In the genomic region with DNA sequence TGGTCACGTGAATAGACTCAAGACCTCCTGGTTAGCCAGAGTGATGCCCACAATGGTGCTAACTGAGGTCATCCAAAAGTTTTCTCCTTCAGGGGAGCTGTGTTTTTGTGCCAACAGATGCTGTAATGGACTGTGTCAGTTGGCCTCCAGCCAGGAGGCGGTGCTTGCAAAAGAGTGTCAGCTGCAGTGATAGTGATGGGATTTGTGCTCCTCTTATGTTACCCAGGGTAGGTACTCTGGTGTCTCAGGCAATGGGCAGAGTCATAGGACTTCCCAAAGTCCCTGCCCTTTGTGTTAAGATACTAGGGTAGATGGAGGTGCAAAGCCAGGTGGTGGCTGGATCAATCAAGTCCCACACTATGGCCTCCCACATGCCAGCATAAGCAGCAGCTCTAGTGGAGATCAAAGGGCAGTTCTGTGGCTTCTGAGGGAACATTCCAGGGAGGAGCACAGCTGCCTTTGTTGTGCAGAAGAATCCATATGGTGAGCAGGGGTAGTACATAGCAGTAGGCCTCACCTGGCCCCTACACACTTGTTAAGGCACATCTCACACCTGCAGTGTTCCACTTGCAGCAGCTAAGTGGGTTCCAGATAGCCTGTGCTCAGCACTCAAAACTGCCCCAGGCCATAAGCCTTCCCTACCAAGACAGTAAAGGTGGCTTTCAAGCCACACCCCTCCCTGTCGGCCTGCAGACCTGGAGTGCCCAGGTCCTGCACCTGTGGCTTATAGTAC, we compare ENCODE assay signal across 1 cellular context.
A peak's percentile ranks its signal among the peaks of the same experiment; 100 is the strongest.
TF ChIP-seq lines count a peak whose summit lies in the region.

No MANE protein-coding gene starts in this region.

TF ChIP-seq in HepG2, 621 proteins besides CTCF, POLR2A, EP300 and RAD21 (continued from another document and continues in another):
- peak; percentile 76; the same call in 1 of the 2 replicates for TF ChIP-seq YEATS4 (CRISPR knock-in tag; IDR thresholded peaks at IDR 0.05; ENCODE audit: borderline replicate concordance)
- peak; percentile 92 for TF ChIP-seq SP5 (CRISPR knock-in tag; IDR thresholded peaks at IDR 0.05; ENCODE audit: borderline replicate concordance, low read depth)
- no peak for TF ChIP-seq MEIS1 (CRISPR knock-in tag; IDR thresholded peaks at IDR 0.05; ENCODE audit: borderline replicate concordance)
- peak; percentile 67; the same call in 1 of the 2 replicates for TF ChIP-seq DPF2 (CRISPR knock-in tag; IDR thresholded peaks at IDR 0.05; ENCODE audit: borderline replicate concordance, low read depth)
- TF ChIP-seq JUN (CRISPR knock-in tag; IDR thresholded peaks at IDR 0.05) = no peak
- TF ChIP-seq MED8 (CRISPR knock-in tag; IDR thresholded peaks at IDR 0.05; ENCODE audit: insufficient replicate concordance) = no peak
- no peak for TF ChIP-seq RELA (CRISPR knock-in tag; IDR thresholded peaks at IDR 0.05)
- 0 out of 2 replicates have a peak, but pooled peaks have one; percentile 56 for TF ChIP-seq NFIC (IDR thresholded peaks at IDR 0.05; ENCODE audit: low read length)
- TF ChIP-seq ATM (IDR thresholded peaks at IDR 0.05; ENCODE audit: borderline replicate concordance) = no peak
- TF ChIP-seq, protein P1, sequence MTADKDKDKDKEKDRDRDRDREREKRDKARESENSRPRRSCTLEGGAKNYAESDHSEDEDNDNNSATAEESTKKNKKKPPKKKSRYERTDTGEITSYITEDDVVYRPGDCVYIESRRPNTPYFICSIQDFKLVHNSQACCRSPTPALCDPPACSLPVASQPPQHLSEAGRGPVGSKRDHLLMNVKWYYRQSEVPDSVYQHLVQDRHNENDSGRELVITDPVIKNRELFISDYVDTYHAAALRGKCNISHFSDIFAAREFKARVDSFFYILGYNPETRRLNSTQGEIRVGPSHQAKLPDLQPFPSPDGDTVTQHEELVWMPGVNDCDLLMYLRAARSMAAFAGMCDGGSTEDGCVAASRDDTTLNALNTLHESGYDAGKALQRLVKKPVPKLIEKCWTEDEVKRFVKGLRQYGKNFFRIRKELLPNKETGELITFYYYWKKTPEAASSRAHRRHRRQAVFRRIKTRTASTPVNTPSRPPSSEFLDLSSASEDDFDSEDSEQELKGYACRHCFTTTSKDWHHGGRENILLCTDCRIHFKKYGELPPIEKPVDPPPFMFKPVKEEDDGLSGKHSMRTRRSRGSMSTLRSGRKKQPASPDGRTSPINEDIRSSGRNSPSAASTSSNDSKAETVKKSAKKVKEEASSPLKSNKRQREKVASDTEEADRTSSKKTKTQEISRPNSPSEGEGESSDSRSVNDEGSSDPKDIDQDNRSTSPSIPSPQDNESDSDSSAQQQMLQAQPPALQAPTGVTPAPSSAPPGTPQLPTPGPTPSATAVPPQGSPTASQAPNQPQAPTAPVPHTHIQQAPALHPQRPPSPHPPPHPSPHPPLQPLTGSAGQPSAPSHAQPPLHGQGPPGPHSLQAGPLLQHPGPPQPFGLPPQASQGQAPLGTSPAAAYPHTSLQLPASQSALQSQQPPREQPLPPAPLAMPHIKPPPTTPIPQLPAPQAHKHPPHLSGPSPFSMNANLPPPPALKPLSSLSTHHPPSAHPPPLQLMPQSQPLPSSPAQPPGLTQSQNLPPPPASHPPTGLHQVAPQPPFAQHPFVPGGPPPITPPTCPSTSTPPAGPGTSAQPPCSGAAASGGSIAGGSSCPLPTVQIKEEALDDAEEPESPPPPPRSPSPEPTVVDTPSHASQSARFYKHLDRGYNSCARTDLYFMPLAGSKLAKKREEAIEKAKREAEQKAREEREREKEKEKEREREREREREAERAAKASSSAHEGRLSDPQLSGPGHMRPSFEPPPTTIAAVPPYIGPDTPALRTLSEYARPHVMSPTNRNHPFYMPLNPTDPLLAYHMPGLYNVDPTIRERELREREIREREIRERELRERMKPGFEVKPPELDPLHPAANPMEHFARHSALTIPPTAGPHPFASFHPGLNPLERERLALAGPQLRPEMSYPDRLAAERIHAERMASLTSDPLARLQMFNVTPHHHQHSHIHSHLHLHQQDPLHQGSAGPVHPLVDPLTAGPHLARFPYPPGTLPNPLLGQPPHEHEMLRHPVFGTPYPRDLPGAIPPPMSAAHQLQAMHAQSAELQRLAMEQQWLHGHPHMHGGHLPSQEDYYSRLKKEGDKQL (CRISPR knock-in tag; IDR thresholded peaks at IDR 0.05; ENCODE audit: low read depth) = peak; percentile 50; the same call in 1 of the 2 replicates
- 0 out of 2 replicates have a peak, but pooled peaks have one; percentile 4 for TF ChIP-seq FOXP1 (IDR thresholded peaks at IDR 0.05)
- TF ChIP-seq FOXP1 (CRISPR knock-in tag; IDR thresholded peaks at IDR 0.05) = peak; percentile 52
- TF ChIP-seq ZNF570 (CRISPR knock-in tag; IDR thresholded peaks at IDR 0.05; ENCODE audit: borderline replicate concordance) = no peak
- no peak for TF ChIP-seq GTF2F1 (IDR thresholded peaks at IDR 0.05; ENCODE audit: low read length)
- TF ChIP-seq CCDC6 (CRISPR knock-in tag; IDR thresholded peaks at IDR 0.05) = peak; percentile 59; the same call in 1 of the 2 replicates
- peak; percentile 83 for TF ChIP-seq ZEB1 (IDR thresholded peaks at IDR 0.05; ENCODE audit: insufficient replicate concordance, low read depth)
- TF ChIP-seq, protein P2, sequence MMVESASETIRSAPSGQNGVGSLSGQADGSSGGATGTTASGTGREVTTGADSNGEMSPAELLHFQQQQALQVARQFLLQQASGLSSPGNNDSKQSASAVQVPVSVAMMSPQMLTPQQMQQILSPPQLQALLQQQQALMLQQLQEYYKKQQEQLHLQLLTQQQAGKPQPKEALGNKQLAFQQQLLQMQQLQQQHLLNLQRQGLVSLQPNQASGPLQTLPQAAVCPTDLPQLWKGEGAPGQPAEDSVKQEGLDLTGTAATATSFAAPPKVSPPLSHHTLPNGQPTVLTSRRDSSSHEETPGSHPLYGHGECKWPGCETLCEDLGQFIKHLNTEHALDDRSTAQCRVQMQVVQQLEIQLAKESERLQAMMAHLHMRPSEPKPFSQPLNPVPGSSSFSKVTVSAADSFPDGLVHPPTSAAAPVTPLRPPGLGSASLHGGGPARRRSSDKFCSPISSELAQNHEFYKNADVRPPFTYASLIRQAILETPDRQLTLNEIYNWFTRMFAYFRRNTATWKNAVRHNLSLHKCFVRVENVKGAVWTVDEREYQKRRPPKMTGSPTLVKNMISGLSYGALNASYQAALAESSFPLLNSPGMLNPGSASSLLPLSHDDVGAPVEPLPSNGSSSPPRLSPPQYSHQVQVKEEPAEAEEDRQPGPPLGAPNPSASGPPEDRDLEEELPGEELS (CRISPR knock-in tag; IDR thresholded peaks at IDR 0.05) = peak; percentile 66; the same call in 1 of the 2 replicates
- TF ChIP-seq ZNF775 (CRISPR knock-in tag; IDR thresholded peaks at IDR 0.05; ENCODE audit: borderline replicate concordance) = no peak
- no peak for TF ChIP-seq NFKB2 (CRISPR knock-in tag; IDR thresholded peaks at IDR 0.05; ENCODE audit: borderline replicate concordance)
- 0 out of 2 replicates have a peak, but pooled peaks have one; percentile 21 for TF ChIP-seq KDM2A (CRISPR knock-in tag; IDR thresholded peaks at IDR 0.05; ENCODE audit: borderline replicate concordance, low read depth)
- TF ChIP-seq SNAI1 (CRISPR knock-in tag; IDR thresholded peaks at IDR 0.05; ENCODE audit: borderline replicate concordance) = peak; percentile 64; the same call in 1 of the 2 replicates
- TF ChIP-seq CREM (IDR thresholded peaks at IDR 0.05) = peak; percentile 50; the same call in 1 of the 2 replicates
- no peak for TF ChIP-seq CREM (CRISPR knock-in tag; IDR thresholded peaks at IDR 0.05)
- peak; percentile 39; the same call in 1 of the 2 replicates for TF ChIP-seq ISL2 (CRISPR knock-in tag; IDR thresholded peaks at IDR 0.05)
- TF ChIP-seq THAP11 (CRISPR knock-in tag; IDR thresholded peaks at IDR 0.05) = peak; percentile 49; the same call in 1 of the 2 replicates
- TF ChIP-seq, protein P3, sequence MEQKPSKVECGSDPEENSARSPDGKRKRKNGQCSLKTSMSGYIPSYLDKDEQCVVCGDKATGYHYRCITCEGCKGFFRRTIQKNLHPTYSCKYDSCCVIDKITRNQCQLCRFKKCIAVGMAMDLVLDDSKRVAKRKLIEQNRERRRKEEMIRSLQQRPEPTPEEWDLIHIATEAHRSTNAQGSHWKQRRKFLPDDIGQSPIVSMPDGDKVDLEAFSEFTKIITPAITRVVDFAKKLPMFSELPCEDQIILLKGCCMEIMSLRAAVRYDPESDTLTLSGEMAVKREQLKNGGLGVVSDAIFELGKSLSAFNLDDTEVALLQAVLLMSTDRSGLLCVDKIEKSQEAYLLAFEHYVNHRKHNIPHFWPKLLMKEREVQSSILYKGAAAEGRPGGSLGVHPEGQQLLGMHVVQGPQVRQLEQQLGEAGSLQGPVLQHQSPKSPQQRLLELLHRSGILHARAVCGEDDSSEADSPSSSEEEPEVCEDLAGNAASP (CRISPR knock-in tag; IDR thresholded peaks at IDR 0.05; ENCODE audit: borderline replicate concordance) = 0 out of 2 replicates have a peak, but pooled peaks have one; percentile 30
- peak; percentile 96 for TF ChIP-seq ZNF292 (CRISPR knock-in tag; IDR thresholded peaks at IDR 0.05; ENCODE audit: borderline replicate concordance, low read depth)
- TF ChIP-seq ZNF331 (CRISPR knock-in tag; IDR thresholded peaks at IDR 0.05) = peak; percentile 77; the same call in 1 of the 2 replicates
- 0 out of 2 replicates have a peak, but pooled peaks have one; percentile 23 for TF ChIP-seq TGIF2 (CRISPR knock-in tag; IDR thresholded peaks at IDR 0.05)
- peak; percentile 67; the same call in 1 of the 2 replicates for TF ChIP-seq ATF7-NPFF (CRISPR knock-in tag; IDR thresholded peaks at IDR 0.05; ENCODE audit: low read depth)
- TF ChIP-seq, protein P4, sequence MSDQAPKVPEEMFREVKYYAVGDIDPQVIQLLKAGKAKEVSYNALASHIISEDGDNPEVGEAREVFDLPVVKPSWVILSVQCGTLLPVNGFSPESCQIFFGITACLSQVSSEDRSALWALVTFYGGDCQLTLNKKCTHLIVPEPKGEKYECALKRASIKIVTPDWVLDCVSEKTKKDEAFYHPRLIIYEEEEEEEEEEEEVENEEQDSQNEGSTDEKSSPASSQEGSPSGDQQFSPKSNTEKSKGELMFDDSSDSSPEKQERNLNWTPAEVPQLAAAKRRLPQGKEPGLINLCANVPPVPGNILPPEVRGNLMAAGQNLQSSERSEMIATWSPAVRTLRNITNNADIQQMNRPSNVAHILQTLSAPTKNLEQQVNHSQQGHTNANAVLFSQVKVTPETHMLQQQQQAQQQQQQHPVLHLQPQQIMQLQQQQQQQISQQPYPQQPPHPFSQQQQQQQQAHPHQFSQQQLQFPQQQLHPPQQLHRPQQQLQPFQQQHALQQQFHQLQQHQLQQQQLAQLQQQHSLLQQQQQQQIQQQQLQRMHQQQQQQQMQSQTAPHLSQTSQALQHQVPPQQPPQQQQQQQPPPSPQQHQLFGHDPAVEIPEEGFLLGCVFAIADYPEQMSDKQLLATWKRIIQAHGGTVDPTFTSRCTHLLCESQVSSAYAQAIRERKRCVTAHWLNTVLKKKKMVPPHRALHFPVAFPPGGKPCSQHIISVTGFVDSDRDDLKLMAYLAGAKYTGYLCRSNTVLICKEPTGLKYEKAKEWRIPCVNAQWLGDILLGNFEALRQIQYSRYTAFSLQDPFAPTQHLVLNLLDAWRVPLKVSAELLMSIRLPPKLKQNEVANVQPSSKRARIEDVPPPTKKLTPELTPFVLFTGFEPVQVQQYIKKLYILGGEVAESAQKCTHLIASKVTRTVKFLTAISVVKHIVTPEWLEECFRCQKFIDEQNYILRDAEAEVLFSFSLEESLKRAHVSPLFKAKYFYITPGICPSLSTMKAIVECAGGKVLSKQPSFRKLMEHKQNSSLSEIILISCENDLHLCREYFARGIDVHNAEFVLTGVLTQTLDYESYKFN (CRISPR knock-in tag; conservative IDR thresholded peaks at IDR 0.05) = peak; percentile 82
- TF ChIP-seq CBX2 (IDR thresholded peaks at IDR 0.05; ENCODE audit: low read depth, low read length) = no peak
- no peak for TF ChIP-seq CBX2 (CRISPR knock-in tag; IDR thresholded peaks at IDR 0.05; ENCODE audit: low read depth)
- TF ChIP-seq, protein P5, sequence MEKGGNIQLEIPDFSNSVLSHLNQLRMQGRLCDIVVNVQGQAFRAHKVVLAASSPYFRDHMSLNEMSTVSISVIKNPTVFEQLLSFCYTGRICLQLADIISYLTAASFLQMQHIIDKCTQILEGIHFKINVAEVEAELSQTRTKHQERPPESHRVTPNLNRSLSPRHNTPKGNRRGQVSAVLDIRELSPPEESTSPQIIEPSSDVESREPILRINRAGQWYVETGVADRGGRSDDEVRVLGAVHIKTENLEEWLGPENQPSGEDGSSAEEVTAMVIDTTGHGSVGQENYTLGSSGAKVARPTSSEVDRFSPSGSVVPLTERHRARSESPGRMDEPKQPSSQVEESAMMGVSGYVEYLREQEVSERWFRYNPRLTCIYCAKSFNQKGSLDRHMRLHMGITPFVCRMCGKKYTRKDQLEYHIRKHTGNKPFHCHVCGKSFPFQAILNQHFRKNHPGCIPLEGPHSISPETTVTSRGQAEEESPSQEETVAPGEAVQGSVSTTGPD (CRISPR knock-in tag; IDR thresholded peaks at IDR 0.05) = no peak
- TF ChIP-seq ZMYM3 (CRISPR knock-in tag; IDR thresholded peaks at IDR 0.05) = no peak; the same call in 1 of the 2 replicates
- peak; percentile 55 for TF ChIP-seq FOXA3 (CRISPR knock-in tag; IDR thresholded peaks at IDR 0.05)
- no peak for TF ChIP-seq ZNF781 (CRISPR knock-in tag; IDR thresholded peaks at IDR 0.05; ENCODE audit: borderline replicate concordance, not compliant biosample characterization)
- TF ChIP-seq, protein P6, sequence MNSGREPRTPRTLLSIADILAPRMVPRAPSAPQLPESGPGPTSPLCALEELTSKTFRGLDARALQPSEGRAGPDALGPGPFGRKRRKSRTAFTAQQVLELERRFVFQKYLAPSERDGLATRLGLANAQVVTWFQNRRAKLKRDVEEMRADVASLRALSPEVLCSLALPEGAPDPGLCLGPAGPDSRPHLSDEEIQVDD (CRISPR knock-in tag; IDR thresholded peaks at IDR 0.05; ENCODE audit: borderline replicate concordance) = no peak
- TF ChIP-seq ZNF264 (CRISPR knock-in tag; IDR thresholded peaks at IDR 0.05) = peak; percentile 44; the same call in 1 of the 2 replicates
- TF ChIP-seq, protein P7, sequence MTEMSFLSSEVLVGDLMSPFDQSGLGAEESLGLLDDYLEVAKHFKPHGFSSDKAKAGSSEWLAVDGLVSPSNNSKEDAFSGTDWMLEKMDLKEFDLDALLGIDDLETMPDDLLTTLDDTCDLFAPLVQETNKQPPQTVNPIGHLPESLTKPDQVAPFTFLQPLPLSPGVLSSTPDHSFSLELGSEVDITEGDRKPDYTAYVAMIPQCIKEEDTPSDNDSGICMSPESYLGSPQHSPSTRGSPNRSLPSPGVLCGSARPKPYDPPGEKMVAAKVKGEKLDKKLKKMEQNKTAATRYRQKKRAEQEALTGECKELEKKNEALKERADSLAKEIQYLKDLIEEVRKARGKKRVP (CRISPR knock-in tag; IDR thresholded peaks at IDR 0.05) = no peak
- 0 out of 2 replicates have a peak, but pooled peaks have one; percentile 34 for TF ChIP-seq PHF20 (CRISPR knock-in tag; IDR thresholded peaks at IDR 0.05)
- TF ChIP-seq RFXAP (CRISPR knock-in tag; IDR thresholded peaks at IDR 0.05; ENCODE audit: borderline replicate concordance) = 0 out of 2 replicates have a peak, but pooled peaks have one; percentile 20
- TF ChIP-seq ZNF143 (CRISPR knock-in tag; IDR thresholded peaks at IDR 0.05) = no peak
